ENCODE assay signal across 8 cellular contexts in genomic region chr3:147361671-147362420, GRCh38. TPM values are rescaled to one million over a fixed set of nuclear protein-coding genes. Genes with fewer than 3 reads are reported as not detected.
DNase-seq lines count a peak whose midpoint lies in the region; ATAC-seq and TF ChIP-seq lines count a peak whose summit lies in the region.

No MANE protein-coding gene starts in this region.

- DNase-seq in SHP77 (lab: John Stamatoyannopoulos, UW) (peak; percentile 1 to 3), SHP77 treated with DMSO at 0.1 percent for 48 hours (lab: John Stamatoyannopoulos, UW) (no peak), LHCN-M2 (ENCODE audit: low read depth) (peak; percentile 25), iPS-NIHi11 (ENCODE audit: low spot score) (peak; percentile 63), medulla oblongata (ENCODE audit: extremely low spot score) (no peak)

- no peak overlapping the region for H3K4me3 ChIP-seq in WI38 (ENCODE audit: low read depth, low read length)

- peak; percentile 74 for ATAC-seq in GM21576 (IDR thresholded peaks at IDR 0.05; ENCODE audit: unreplicated experiment)
- no peak for ATAC-seq in HG02610 (IDR thresholded peaks at IDR 0.05; ENCODE audit: unreplicated experiment)

- peak; percentile 56 for TF ChIP-seq CTCF in WI38 (IDR thresholded peaks at IDR 0.05; ENCODE audit: low read depth, low read length)

RNA-seq across cellular contexts. Expression of gene ZIC4, which starts 44.5 kb away (rescaled TPM):
- total RNA-seq in LHCN-M2 (2014; rRNA removed) = 1.1 and 3.4 TPM in 2 replicates
- 2.7 TPM for polyA plus RNA-seq in LHCN-M2 (2012)

RNA-seq across cellular contexts. Expression of gene ZIC1, which starts 47.3 kb away (rescaled TPM):
- total RNA-seq in LHCN-M2 (2014; rRNA removed) = 19.9 and 29.3 TPM in 2 replicates
- polyA plus RNA-seq in LHCN-M2 (2012) = 16.0 TPM

Comparison
In these comparisons a context has a peak if more than half of its experiments do, and no peak if none do; other contexts are left out.
1. DNase-seq: peak in SHP77 (2 of 2), LHCN-M2 (single experiment) and iPS-NIHi11 (single experiment); none in SHP77 treated with DMSO at 0.1 percent for 48 hours (single experiment) and medulla oblongata (single experiment).